Comparison of ENCODE assay signal across 18 cellular contexts in genomic region chr5:167902298-167902697, GRCh38.
DNase-seq lines count a peak whose midpoint lies in the region; FAIRE-seq and TF ChIP-seq lines count a peak whose summit lies in the region.
"Had no signal": no experiment of that assay in that cellular context is flagged by ENCODE, and none has a peak within 500 bp of the region (broad histone marks: within the 10 kb centered on the region; RNA-seq: fewer than 3 reads in every experiment).

No MANE protein-coding gene starts in this region.

- POLR2A ChIA-PET in A673 (lab: Charles Lee; ENCODE audit: low non-redundant PET), result no interaction called here

- H3K79me2 ChIP-seq in hepatocyte (no peaks in the 10 kb centered on the region), smooth muscle cell (ENCODE audit: low read depth) (no peaks in the 10 kb centered on the region), MM.1S (ENCODE audit: low read length) (no peaks in the 10 kb centered on the region)

- H3K9me2 ChIP-seq in hepatocyte (replicated peaks; ENCODE audit: insufficient read depth), result no peaks in the 10 kb centered on the region
- H3K9me2 ChIP-seq in MM.1S (replicated peaks; ENCODE audit: insufficient read depth, low read length), result no peaks in the 10 kb centered on the region

- no TSS peak for BruUV-seq in A673 (replicated peaks; lab: Mats Ljungman, UMichigan)

- peaks cover 92% of the 10 kb centered on the region for H3K4me1 ChIP-seq in A673 (ENCODE audit: insufficient read depth, low read length, poor library complexity, severe bottlenecking)
- no peaks in the 10 kb centered on the region for H3K4me1 ChIP-seq in hepatocyte (ENCODE audit: insufficient read depth)
- peaks cover 14% of the 10 kb centered on the region for H3K4me1 ChIP-seq in smooth muscle cell (ENCODE audit: low read depth)
- peaks cover 14% of the 10 kb centered on the region for H3K4me1 ChIP-seq in MM.1S (ENCODE audit: low read length)
- H3K4me1 ChIP-seq: BLaER1, HAP-1 had no signal

- H3K36me3 ChIP-seq in A673 (ENCODE audit: insufficient read depth, low read length, poor library complexity, severe bottlenecking), result no peaks in the 10 kb centered on the region
- H3K36me3 ChIP-seq in hepatocyte (replicated peaks; ENCODE audit: insufficient read depth, low read depth), result no peaks in the 10 kb centered on the region
- H3K36me3 ChIP-seq in smooth muscle cell (ENCODE audit: low read depth), result no peaks in the 10 kb centered on the region
- H3K36me3 ChIP-seq in MM.1S (replicated peaks; ENCODE audit: insufficient read depth, low read length), result no peaks in the 10 kb centered on the region
- H3K36me3 ChIP-seq: HAP-1 had no signal

- H3K4me2 ChIP-seq in hepatocyte (no peak overlapping the region), smooth muscle cell (peak overlapping the region; percentile 44), MM.1S (ENCODE audit: low read depth, low read length) (no peak overlapping the region)
- H3K4me2 ChIP-seq: BLaER1 had no signal

- intact Hi-C loops in A673 (cut with micrococcal nuclease; ENCODE audit: unreplicated experiment), result loop anchor here (2.0 kb wide), 1 partner anchor 71 kb away; no protein-coding TSS in a partner anchor

- DNase-seq in A673 (ENCODE audit: low spot score) (peak; percentile 76), RCC 7860 (ENCODE audit: low spot score) (peak; percentile 12), hepatocyte (ENCODE audit: low spot score) (peak; percentile 31), smooth muscle cell (lab: John Stamatoyannopoulos, UW; ENCODE audit: unreplicated experiment) (no peak), NOMO-1 treated with DMSO at 0.1 percent for 48 hours (lab: John Stamatoyannopoulos, UW; ENCODE audit: unreplicated experiment) (no peak), AML-193 (lab: John Stamatoyannopoulos, UW) (no peak), MM.1S (no peak)
- DNase-seq: CD4-positive, alpha-beta memory T cell; DMS 273 treated with DMSO at 0.1 percent for 48 hours; DMS53; DND-41; GM23248 had no signal

- H3F3A ChIP-seq in smooth muscle cell (ENCODE audit: low read depth) (no peaks in the 10 kb centered on the region), MM.1S (ENCODE audit: insufficient read depth, low read length) (0 out of 2 replicates have a peak, but pooled peaks cover 2% of the 10 kb centered on the region)

- H2AFZ ChIP-seq in hepatocyte, result no peak overlapping the region
- peak overlapping the region; percentile 43 for H2AFZ ChIP-seq in smooth muscle cell (ENCODE audit: low read depth)
- H2AFZ ChIP-seq in MM.1S (ENCODE audit: low read length), result no peak overlapping the region
- H2AFZ ChIP-seq: GM23248 had no signal

- CTCF ChIA-PET in A673 (lab: Charles Lee), result no interaction called here

- H4K20me1 ChIP-seq in hepatocyte (ENCODE audit: insufficient read depth, poor library complexity, severe bottlenecking) (no peaks in the 10 kb centered on the region), smooth muscle cell (ENCODE audit: low read depth) (no peaks in the 10 kb centered on the region), MM.1S (ENCODE audit: insufficient read depth, low read length) (no peaks in the 10 kb centered on the region)

- no peak for FAIRE-seq in RCC 7860 (lab: Jason Lieb, UNC)
- FAIRE-seq: A204.1, GM12892, GM18507, HepG2 had no signal

- no peak overlapping the region for H3K9ac ChIP-seq in smooth muscle cell (ENCODE audit: low read depth)
- H3K9ac ChIP-seq in MM.1S (ENCODE audit: low read length), result no peak overlapping the region
- H3K9ac ChIP-seq: BLaER1, GM23248 had no signal

- 25% methylated on average over 9 of the region's 9 CpGs for WGBS in hepatocyte (ENCODE audit: low lambda C conversion rate, missing lambda C conversion rate)
- 39% methylated on average over 9 of the region's 9 CpGs for WGBS in smooth muscle cell (ENCODE audit: low lambda C conversion rate)

- no peaks in the 10 kb centered on the region for H3K9me3 ChIP-seq in A673 (ENCODE audit: low read depth, low read length, poor library complexity, severe bottlenecking)
- no peaks in the 10 kb centered on the region for H3K9me3 ChIP-seq in hepatocyte (ENCODE audit: low read depth)
- H3K9me3 ChIP-seq in smooth muscle cell (replicated peaks; ENCODE audit: low read depth), result no peaks in the 10 kb centered on the region
- no peaks in the 10 kb centered on the region for H3K9me3 ChIP-seq in MM.1S (replicated peaks; ENCODE audit: insufficient read depth, low read length)
- H3K9me3 ChIP-seq: BLaER1, HAP-1 had no signal

- H3K27me3 ChIP-seq in A673 (replicated peaks; ENCODE audit: insufficient read depth, low read depth, low read length, poor library complexity), result no peaks in the 10 kb centered on the region
- H3K27me3 ChIP-seq in hepatocyte, result peaks cover 3% of the 10 kb centered on the region
- no peaks in the 10 kb centered on the region for H3K27me3 ChIP-seq in smooth muscle cell (ENCODE audit: low read depth)
- H3K27me3 ChIP-seq in MM.1S (replicated peaks; ENCODE audit: insufficient read depth, low read length), result no peaks in the 10 kb centered on the region
- H3K27me3 ChIP-seq: BLaER1 had no signal

- H3K27ac ChIP-seq in A673 (ENCODE audit: low read depth, low read length, poor library complexity, severe bottlenecking), result peak overlapping the region; percentile 86
- H3K27ac ChIP-seq in hepatocyte, result no peak overlapping the region
- H3K27ac ChIP-seq in smooth muscle cell (ENCODE audit: low read depth), result no peak overlapping the region
- no peak overlapping the region for H3K27ac ChIP-seq in MM.1S (ENCODE audit: low read length)
- H3K27ac ChIP-seq: BLaER1, GM23248 had no signal

- TF ChIP-seq CTCF in A673 (conservative IDR thresholded peaks at IDR 0.05; ENCODE audit: low read depth, low read length) (no peak), hepatocyte (IDR thresholded peaks at IDR 0.05; ENCODE audit: poor library complexity) (no peak), smooth muscle cell (IDR thresholded peaks at IDR 0.05; ENCODE audit: borderline replicate concordance, insufficient read depth, poor library complexity, severe bottlenecking) (no peak), MM.1S (IDR thresholded peaks at IDR 0.05; ENCODE audit: low read length) (no peak)

- H3K4me3 ChIP-seq in A673 (ENCODE audit: low read depth, low read length, poor library complexity, severe bottlenecking), result peak overlapping the region; percentile 6
- H3K4me3 ChIP-seq in hepatocyte, result no peak overlapping the region
- no peak overlapping the region for H3K4me3 ChIP-seq in smooth muscle cell
- H3K4me3 ChIP-seq in MM.1S (ENCODE audit: low read length), result no peak overlapping the region
- H3K4me3 ChIP-seq: BLaER1, GM23248, HAP-1 had no signal

Comparison
In these comparisons a context has a peak if more than half of its experiments do, and no peak if none do; other contexts are left out.
1. DNase-seq: peak in A673 (single experiment), RCC 7860 (single experiment) and hepatocyte (single experiment); none in smooth muscle cell (single experiment), NOMO-1 treated with DMSO at 0.1 percent for 48 hours (single experiment), AML-193 (0 of 2) and MM.1S (single experiment).